ENCODE assay signal across 8 cellular contexts in genomic region chr11:107457558-107458271, GRCh38. TPM values are rescaled to one million over a fixed set of nuclear protein-coding genes. Genes with fewer than 3 reads are reported as not detected.
DNase-seq lines count a peak whose midpoint lies in the region; ATAC-seq and TF ChIP-seq lines count a peak whose summit lies in the region.

Gene CWF19L2, minus strand, starts transcription at chr11:107457825. Its CDS starts 9 bp downstream, at chr11:107457816.

- no peak within 1 kb of the TSS for H3K27ac ChIP-seq in trophoblast cell (ENCODE audit: low read depth, low read length)
- H3K27ac ChIP-seq in transverse colon: peak within 1 kb of the TSS; percentile 62 to 82 (median 74)

- no peak for TF ChIP-seq EP300 in transverse colon (IDR thresholded peaks at IDR 0.05; ENCODE audit: low read depth)

- peak within 1 kb of the TSS; percentile 89 for H3K27ac Mint-ChIP-seq in activated naive CD8-positive, alpha-beta T cell treated with anti-CD3 and anti-CD28 coated beads, Interleukin-2, amount 50 U/mL, for 24 hours

- no peaks in the 10 kb centered on the region for H3K27me3 Mint-ChIP-seq in activated naive CD8-positive, alpha-beta T cell treated with anti-CD3 and anti-CD28 coated beads, Interleukin-2, amount 50 U/mL, for 24 hours

- intact Hi-C loops in cardiac septum (cut with DNase I) (no loop called here), transverse colon (cut with DNase I; ENCODE audit: low total_unique reads) (no loop called here)

- H4K8ac ChIP-seq in trophoblast cell (ENCODE audit: low read depth, low read length): peak within 1 kb of the TSS; percentile 99

- H3K4me3 ChIP-seq in GM12865 (ENCODE audit: low read depth, low read length): peak within 1 kb of the TSS; percentile 94
- H3K4me3 ChIP-seq in trophoblast cell (ENCODE audit: low read depth, low read length): peak within 1 kb of the TSS; percentile 79
- peak within 1 kb of the TSS; percentile 29 to 93 (median 64) for H3K4me3 ChIP-seq in transverse colon

- peak within 1 kb of the TSS; percentile 78 for H4K91ac ChIP-seq in trophoblast cell (ENCODE audit: low read depth, low read length)

- peak within 1 kb of the TSS; percentile 99 for H2AFZ ChIP-seq in trophoblast cell (ENCODE audit: insufficient read depth, low read length, poor library complexity)

- peak; percentile 96 for DNase-seq in GM12865 (ENCODE audit: low read depth)
- DNase-seq in NCI-H1417 treated with DMSO at 0.1 percent for 48 hours (lab: John Stamatoyannopoulos, UW): peak; percentile 95
- peak; percentile 96 for DNase-seq in SW480 (ENCODE audit: low spot score)
- DNase-seq in activated naive CD8-positive, alpha-beta T cell treated with anti-CD3 and anti-CD28 coated beads, Interleukin-2, amount 50 U/mL, for 24 hours: peak; percentile 86
- DNase-seq in cardiac septum (ENCODE audit: low spot score): peak; percentile 94
- DNase-seq in trophoblast cell: peak; percentile 92 to 98
- peak; percentile 90 for DNase-seq in transverse colon

- H3K36me3 ChIP-seq in trophoblast cell (ENCODE audit: control insufficient read depth in 1 of 2, insufficient read depth in 2 of 2, low read length in 2 of 2) (peaks cover 7 to 12% of the 10 kb centered on the region in 2 experiments), transverse colon (peaks cover 0 to 20% (median 4%) of the 10 kb centered on the region in 4 donors)

- TF ChIP-seq CTCF in GM12865 (IDR thresholded peaks at IDR 0.05; ENCODE audit: insufficient read depth, low read depth, low read length, missing control alignments): no peak
- TF ChIP-seq CTCF in transverse colon (IDR thresholded peaks at IDR 0.05): peak in 1 of 5 experiments; percentile 30

- H3K9me3 ChIP-seq in trophoblast cell (ENCODE audit: insufficient read depth, low read depth, low read length) (no peaks in the 10 kb centered on the region), transverse colon (no peaks in the 10 kb centered on the region)

- no peak within 1 kb of the TSS for H2BK12ac ChIP-seq in trophoblast cell (ENCODE audit: low read length)

- in situ Hi-C loops in transverse colon (cut with MboI; ENCODE audit: low pct_ligation_motif_present in 1 of 4, low pct_unique_long_range_greater_than_20kb in 1 of 4, low sequenced_read_pairs in 3 of 4): no loop called here

- H3K4me1 ChIP-seq in trophoblast cell (ENCODE audit: control insufficient read depth in 1 of 2, insufficient read depth in 2 of 2, low read length in 2 of 2) (no peaks in the 10 kb centered on the region), transverse colon (peaks cover 5 to 22% (median 7%) of the 10 kb centered on the region in 4 donors)

- H3K4me1 Mint-ChIP-seq in activated naive CD8-positive, alpha-beta T cell treated with anti-CD3 and anti-CD28 coated beads, Interleukin-2, amount 50 U/mL, for 24 hours: peaks cover 26% of the 10 kb centered on the region

- no peaks in the 10 kb centered on the region for H3K27me3 ChIP-seq in trophoblast cell (ENCODE audit: insufficient read depth, low read length)
- no peaks in the 10 kb centered on the region for H3K27me3 ChIP-seq in transverse colon

- H3K9me3 Mint-ChIP-seq in activated naive CD8-positive, alpha-beta T cell treated with anti-CD3 and anti-CD28 coated beads, Interleukin-2, amount 50 U/mL, for 24 hours: no peaks in the 10 kb centered on the region

- peak within 1 kb of the TSS; percentile 93 for H3K4ac ChIP-seq in trophoblast cell (ENCODE audit: low read depth, low read length)

- H2AK5ac ChIP-seq in trophoblast cell (ENCODE audit: low read length): no peak within 1 kb of the TSS

- H3K79me1 ChIP-seq in trophoblast cell (ENCODE audit: low read length): peaks cover 3% of the 10 kb centered on the region

- peak; percentile 30 for TF ChIP-seq POLR2A in transverse colon (IDR thresholded peaks at IDR 0.05)

- peak; percentile 97 for ATAC-seq in HG02763 (IDR thresholded peaks at IDR 0.05; ENCODE audit: unreplicated experiment)
- ATAC-seq in activated naive CD8-positive, alpha-beta T cell treated with anti-CD3 and anti-CD28 coated beads, Interleukin-2, amount 50 U/mL, for 24 hours: peak; percentile 98

- H3K79me2 ChIP-seq in trophoblast cell (ENCODE audit: control insufficient read depth, insufficient read depth, low read length, poor library complexity): peaks cover 4% of the 10 kb centered on the region

- peak within 1 kb of the TSS; percentile 71 for H3K18ac ChIP-seq in trophoblast cell (ENCODE audit: low read length)

- H3K9ac ChIP-seq in trophoblast cell (ENCODE audit: low read length): peak within 1 kb of the TSS; percentile 85

- no peak within 1 kb of the TSS for H3K23ac ChIP-seq in trophoblast cell (ENCODE audit: low read length)

- no CpG with 5 or more reads among the region's 30 CpGs for WGBS in trophoblast cell (ENCODE audit: extremely low coverage, insufficient coverage, insufficient read length)
- 0% methylated on average over 29 to 30 of the region's 30 CpGs for WGBS in transverse colon (ENCODE audit: low coverage in 1 of 2), 2 donors

- peak within 1 kb of the TSS; percentile 97 for H4K12ac ChIP-seq in trophoblast cell (ENCODE audit: low read depth, low read length)

- no peak within 1 kb of the TSS for H2BK5ac ChIP-seq in trophoblast cell (ENCODE audit: low read depth, low read length, poor library complexity)

- peak within 1 kb of the TSS; percentile 82 for H3K4me2 ChIP-seq in trophoblast cell (ENCODE audit: low read length)

- H3K36me3 Mint-ChIP-seq in activated naive CD8-positive, alpha-beta T cell treated with anti-CD3 and anti-CD28 coated beads, Interleukin-2, amount 50 U/mL, for 24 hours (ENCODE audit: low read depth): peaks cover 7% of the 10 kb centered on the region

- H2BK120ac ChIP-seq in trophoblast cell (ENCODE audit: insufficient read depth, low read length, poor library complexity): peak within 1 kb of the TSS; percentile 94

- peak within 1 kb of the TSS; percentile 95 for H3K14ac ChIP-seq in trophoblast cell (ENCODE audit: low read length)

- H3K4me3 Mint-ChIP-seq in activated naive CD8-positive, alpha-beta T cell treated with anti-CD3 and anti-CD28 coated beads, Interleukin-2, amount 50 U/mL, for 24 hours: peak within 1 kb of the TSS; percentile 91

RNA-seq across cellular contexts. Expression of gene CWF19L2, which starts in this region (rescaled TPM):
- total RNA-seq in cardiac septum: 7.5 TPM
- polyA plus RNA-seq in trophoblast cell (2013): 9.3 and 9.5 TPM in 2 replicates
- 10 to 100 TPM in 3 of 4 donors, 1 to 10 TPM in 1; 6.0 to 23.5 (median 14.8) TPM for total RNA-seq in transverse colon
